In genomic region chr11:67315325-67315909, GRCh38 we compare ENCODE assay signal across 19 cellular contexts. TPM values are rescaled to one million over a fixed set of nuclear protein-coding genes. Genes with fewer than 3 reads are reported as not detected.
A peak's percentile ranks its signal among the peaks of the same experiment; 100 is the strongest.
DNase-seq lines count a peak whose midpoint lies in the region; ATAC-seq and TF ChIP-seq lines count a peak whose summit lies in the region.
"Had no signal": no experiment of that assay in that cellular context is flagged by ENCODE, and none has a peak within 500 bp of the region (broad histone marks: within the 10 kb centered on the region; RNA-seq: fewer than 3 reads in every experiment).

No MANE protein-coding gene starts in this region.

- TF ChIP-seq CTCF in nephron (IDR thresholded peaks at IDR 0.05; ENCODE audit: unreplicated experiment in 3 of 3), result no peak
- no peak for TF ChIP-seq CTCF in PC-3 (conservative IDR thresholded peaks at IDR 0.05; ENCODE audit: low read depth, low read length)

- H3K36me3 ChIP-seq in CD8-positive, alpha-beta memory T cell (ENCODE audit: insufficient read depth, low read length), result no peaks in the 10 kb centered on the region
- no peaks in the 10 kb centered on the region for H3K36me3 ChIP-seq in PC-3 (ENCODE audit: low read depth, low read length)

- POLR2A ChIA-PET in CD8-positive, alpha-beta memory T cell (lab: Charles Lee), result interaction anchor here (0.6 to 3.5 kb wide), 5 partner anchors 27 to 75 kb away, joined by 3 to 27 read pairs (median 3); partner anchors contain the start of gene ANKRD13D
- POLR2A ChIA-PET in PC-3 (lab: Charles Lee; ENCODE audit: unreplicated experiment), result interaction anchor here (0.6 kb wide), 1 partner anchor 150 kb away, joined by 3 read pairs; no protein-coding TSS in a partner anchor

- H3K27me3 Mint-ChIP-seq in CD8-positive, alpha-beta memory T cell, result peaks cover 0 to 4% of the 10 kb centered on the region in 2 donors
- peaks cover 4% of the 10 kb centered on the region for H3K27me3 Mint-ChIP-seq in activated T-helper 1 cell treated with anti-CD3 and anti-CD28 coated beads, Interleukin-12 subunit alpha, Interleukin-12 subunit beta, Interleukin-2, Interleukin-4 antibody, amounts not matched to agents 30 ng/mL and 10 ng/mL and 1 ng/mL, durations not matched to agents 14 hours and 24 hours and 36 hours (ENCODE audit: insufficient read depth)
- peaks cover 8% of the 10 kb centered on the region for H3K27me3 Mint-ChIP-seq in nephron (ENCODE audit: low read depth)

- no peak overlapping the region for H3K4me2 ChIP-seq in PC-3 (ENCODE audit: low read length)

- H3K9me3 ChIP-seq in CD8-positive, alpha-beta memory T cell (ENCODE audit: low read length), result no peaks in the 10 kb centered on the region
- H3K9me3 ChIP-seq in PC-3 (ENCODE audit: low read length), result no peaks in the 10 kb centered on the region
- H3K9me3 ChIP-seq: ascending aorta, thoracic aorta had no signal

- no peak overlapping the region for H2AFZ ChIP-seq in PC-3 (ENCODE audit: low read length)

- CTCF ChIA-PET in CD8-positive, alpha-beta memory T cell (lab: Charles Lee), result interaction anchor here (1.0 to 7.2 kb wide), 6 partner anchors 12 to 62 kb away, joined by 3 to 94 read pairs (median 4); partner anchors contain the start of genes ANKRD13D, GRK2 and SSH3
- CTCF ChIA-PET in PC-3 (lab: Charles Lee), result no interaction called here

- H3K4me1 ChIP-seq in CD8-positive, alpha-beta memory T cell (ENCODE audit: insufficient read depth, low read length), result peaks cover 34% of the 10 kb centered on the region
- peaks cover 35% of the 10 kb centered on the region for H3K4me1 ChIP-seq in PC-3 (ENCODE audit: insufficient read depth, low read length)

- no peak overlapping the region for H3K4me3 ChIP-seq in CD8-positive, alpha-beta memory T cell (ENCODE audit: low read length)
- H3K4me3 ChIP-seq in PC-3 (ENCODE audit: low read length), result no peak overlapping the region
- H3K4me3 ChIP-seq: ascending aorta, lung, thoracic aorta had no signal

- peak; percentile 46 for DNase-seq in NCI-H2196 (lab: John Stamatoyannopoulos, UW; ENCODE audit: unreplicated experiment)
- DNase-seq in NCI-H2196 treated with DMSO at 0.1 percent for 48 hours (lab: John Stamatoyannopoulos, UW; ENCODE audit: unreplicated experiment), result no peak
- DNase-seq in CD8-positive, alpha-beta memory T cell, result no peak
- no peak for DNase-seq in activated T-helper 1 cell treated with anti-CD3 and anti-CD28 coated beads, Interleukin-12 subunit alpha, Interleukin-12 subunit beta, Interleukin-2, Interleukin-4 antibody, amounts not matched to agents 30 ng/mL and 10 ng/mL and 1 ng/mL, durations not matched to agents 14 hours and 24 hours and 36 hours (ENCODE audit: low spot score)
- no peak for DNase-seq in PC-3
- no peak for DNase-seq in COR-L47 (lab: John Stamatoyannopoulos, UW)
- DNase-seq: cortex of kidney; MM.1S; NCI-H1930; NCI-H748 treated with DMSO at 0.1 percent for 48 hours; stimulated activated CD4-positive, alpha-beta T cell treated with anti-CD3 and anti-CD28 coated beads, Interleukin-1b, Interleukin-23, amount 100 ng/mL, for 48 hours had no signal

- H3K36me3 Mint-ChIP-seq in CD8-positive, alpha-beta memory T cell, result peaks cover 0 to 6% (median 0%) of the 10 kb centered on the region in 3 donors
- H3K36me3 Mint-ChIP-seq in activated T-helper 1 cell treated with anti-CD3 and anti-CD28 coated beads, Interleukin-12 subunit alpha, Interleukin-12 subunit beta, Interleukin-2, Interleukin-4 antibody, amounts not matched to agents 30 ng/mL and 10 ng/mL and 1 ng/mL, durations not matched to agents 14 hours and 24 hours and 36 hours (ENCODE audit: low read depth), result peaks cover 4% of the 10 kb centered on the region
- no peaks in the 10 kb centered on the region for H3K36me3 Mint-ChIP-seq in nephron (ENCODE audit: low read depth)

- intact Hi-C loops in activated T-helper 1 cell treated with anti-CD3 and anti-CD28 coated beads, Interleukin-12 subunit alpha, Interleukin-12 subunit beta, Interleukin-2, Interleukin-4 antibody, amounts not matched to agents 30 ng/mL and 10 ng/mL and 1 ng/mL, durations not matched to agents 14 hours and 24 hours and 36 hours (cut with micrococcal nuclease), result no loop called here
- intact Hi-C loops in PC-3 (cut with micrococcal nuclease), result loop anchor here (5.0 kb wide), 1 partner anchor 233 kb away; no protein-coding TSS in a partner anchor

- no peak overlapping the region for H3K27ac ChIP-seq in CD8-positive, alpha-beta memory T cell (ENCODE audit: low read depth, low read length)
- H3K27ac ChIP-seq in PC-3 (ENCODE audit: low read length), result no peak overlapping the region
- H3K27ac ChIP-seq: ascending aorta, thoracic aorta had no signal

- H3K9me3 Mint-ChIP-seq in CD8-positive, alpha-beta memory T cell, result no peaks in the 10 kb centered on the region
- no peaks in the 10 kb centered on the region for H3K9me3 Mint-ChIP-seq in activated T-helper 1 cell treated with anti-CD3 and anti-CD28 coated beads, Interleukin-12 subunit alpha, Interleukin-12 subunit beta, Interleukin-2, Interleukin-4 antibody, amounts not matched to agents 30 ng/mL and 10 ng/mL and 1 ng/mL, durations not matched to agents 14 hours and 24 hours and 36 hours
- H3K9me3 Mint-ChIP-seq in nephron, result no peaks in the 10 kb centered on the region

- no peak overlapping the region for H3K9ac ChIP-seq in PC-3 (ENCODE audit: low read length)

- H3K27me3 ChIP-seq in CD8-positive, alpha-beta memory T cell (ENCODE audit: insufficient read depth, low read length, poor library complexity, severe bottlenecking), result no peaks in the 10 kb centered on the region
- H3K27me3 ChIP-seq in PC-3 (ENCODE audit: low read length), result no peaks in the 10 kb centered on the region
- H3K27me3 ChIP-seq: ascending aorta had no signal

- BruUV-seq in PC-3 (replicated peaks; lab: Mats Ljungman, UMichigan), result no TSS peak

- ATAC-seq in PC-3 (no peak), HG03175 (IDR thresholded peaks at IDR 0.05; ENCODE audit: unreplicated experiment) (no peak)
- ATAC-seq: esophagus mucosa, sciatic nerve had no signal

- H3K4me1 Mint-ChIP-seq in CD8-positive, alpha-beta memory T cell, result peaks cover 40 to 64% (median 54%) of the 10 kb centered on the region in 3 donors
- peaks cover 41% of the 10 kb centered on the region for H3K4me1 Mint-ChIP-seq in activated T-helper 1 cell treated with anti-CD3 and anti-CD28 coated beads, Interleukin-12 subunit alpha, Interleukin-12 subunit beta, Interleukin-2, Interleukin-4 antibody, amounts not matched to agents 30 ng/mL and 10 ng/mL and 1 ng/mL, durations not matched to agents 14 hours and 24 hours and 36 hours (ENCODE audit: low read depth)
- H3K4me1 Mint-ChIP-seq in nephron, result peaks cover 9% of the 10 kb centered on the region

- peaks cover 5% of the 10 kb centered on the region for H3F3A ChIP-seq in PC-3 (ENCODE audit: low read length, unreplicated experiment)

- H3K9me2 ChIP-seq in PC-3 (replicated peaks; ENCODE audit: low read length), result no peaks in the 10 kb centered on the region

- H3K79me2 ChIP-seq in PC-3 (ENCODE audit: low read length), result peaks cover 21% of the 10 kb centered on the region

- H3K4me3 Mint-ChIP-seq in CD8-positive, alpha-beta memory T cell, result peak overlapping the region; percentile 44 to 86 (median 55)
- H3K4me3 Mint-ChIP-seq in activated T-helper 1 cell treated with anti-CD3 and anti-CD28 coated beads, Interleukin-12 subunit alpha, Interleukin-12 subunit beta, Interleukin-2, Interleukin-4 antibody, amounts not matched to agents 30 ng/mL and 10 ng/mL and 1 ng/mL, durations not matched to agents 14 hours and 24 hours and 36 hours, result peak overlapping the region; percentile 77
- peak overlapping the region; percentile 65 to 81 (median 80) for H3K4me3 Mint-ChIP-seq in nephron

- no peaks in the 10 kb centered on the region for H4K20me1 ChIP-seq in PC-3 (ENCODE audit: low read length)

- peak overlapping the region in 6 of 8 donors; percentile 55 to 91 (median 74) for H3K27ac Mint-ChIP-seq in CD8-positive, alpha-beta memory T cell
- H3K27ac Mint-ChIP-seq in activated T-helper 1 cell treated with anti-CD3 and anti-CD28 coated beads, Interleukin-12 subunit alpha, Interleukin-12 subunit beta, Interleukin-2, Interleukin-4 antibody, amounts not matched to agents 30 ng/mL and 10 ng/mL and 1 ng/mL, durations not matched to agents 14 hours and 24 hours and 36 hours, result no peak overlapping the region
- H3K27ac Mint-ChIP-seq in nephron, result peak overlapping the region in 1 of 3 experiments; percentile 55

RNA-seq across cellular contexts. Expression of gene SSH3, which starts 12.1 kb away (rescaled TPM):
- 10 to 100 TPM in 1 of 2 experiments, 1 to 10 TPM in 1; 8.4 to 10.6 TPM for total RNA-seq in CD8-positive, alpha-beta memory T cell
- polyA plus RNA-seq in CD8-positive, alpha-beta memory T cell, result 3.5 TPM
- 9.2 and 9.4 TPM in 2 replicates for total RNA-seq in activated T-helper 1 cell treated with anti-CD3 and anti-CD28 coated beads, Interleukin-12 subunit alpha, Interleukin-12 subunit beta, Interleukin-2, Interleukin-4 antibody, amounts not matched to agents 30 ng/mL and 10 ng/mL and 1 ng/mL, durations not matched to agents 14 hours and 24 hours and 36 hours
- total RNA-seq in PC-3 (2014; rRNA removed), result 35.1 and 52.4 TPM in 2 replicates

RNA-seq across cellular contexts. Expression of gene ANKRD13D, which starts 26.3 kb away (rescaled TPM):
- 10 to 100 TPM; 84.9 to 90.1 TPM for total RNA-seq in CD8-positive, alpha-beta memory T cell
- 23.9 TPM for polyA plus RNA-seq in CD8-positive, alpha-beta memory T cell
- 124 and 129 TPM in 2 replicates for total RNA-seq in activated T-helper 1 cell treated with anti-CD3 and anti-CD28 coated beads, Interleukin-12 subunit alpha, Interleukin-12 subunit beta, Interleukin-2, Interleukin-4 antibody, amounts not matched to agents 30 ng/mL and 10 ng/mL and 1 ng/mL, durations not matched to agents 14 hours and 24 hours and 36 hours
- 58.9 and 63.9 TPM in 2 replicates for total RNA-seq in PC-3 (2014; rRNA removed)

RNA-seq across cellular contexts. Expression of gene POLD4, which starts 37.9 kb away (rescaled TPM):
- 10 to 100 TPM; 32.3 to 37.8 TPM for total RNA-seq in CD8-positive, alpha-beta memory T cell
- polyA plus RNA-seq in CD8-positive, alpha-beta memory T cell, result 91.2 TPM
- total RNA-seq in activated T-helper 1 cell treated with anti-CD3 and anti-CD28 coated beads, Interleukin-12 subunit alpha, Interleukin-12 subunit beta, Interleukin-2, Interleukin-4 antibody, amounts not matched to agents 30 ng/mL and 10 ng/mL and 1 ng/mL, durations not matched to agents 14 hours and 24 hours and 36 hours, result 36.7 and 39.8 TPM in 2 replicates
- 78.5 and 81.5 TPM in 2 replicates for total RNA-seq in PC-3 (2014; rRNA removed)

RNA-seq across cellular contexts. Expression of gene GRK2, which starts 49.1 kb away (rescaled TPM):
- 100 to 1,000 TPM; 237 to 246 TPM for total RNA-seq in CD8-positive, alpha-beta memory T cell
- polyA plus RNA-seq in CD8-positive, alpha-beta memory T cell, result 69.9 TPM
- total RNA-seq in activated T-helper 1 cell treated with anti-CD3 and anti-CD28 coated beads, Interleukin-12 subunit alpha, Interleukin-12 subunit beta, Interleukin-2, Interleukin-4 antibody, amounts not matched to agents 30 ng/mL and 10 ng/mL and 1 ng/mL, durations not matched to agents 14 hours and 24 hours and 36 hours, result 249 and 250 TPM in 2 replicates
- 103 TPM in 2 replicates for total RNA-seq in PC-3 (2014; rRNA removed)

RNA-seq across cellular contexts. Expression of gene CLCF1, which starts 58.0 kb away (rescaled TPM):
- total RNA-seq in CD8-positive, alpha-beta memory T cell, result 1 to 10 TPM; 3.5 to 4.2 TPM
- 4.6 TPM for polyA plus RNA-seq in CD8-positive, alpha-beta memory T cell
- 0.64 and 0.73 TPM in 2 replicates for total RNA-seq in activated T-helper 1 cell treated with anti-CD3 and anti-CD28 coated beads, Interleukin-12 subunit alpha, Interleukin-12 subunit beta, Interleukin-2, Interleukin-4 antibody, amounts not matched to agents 30 ng/mL and 10 ng/mL and 1 ng/mL, durations not matched to agents 14 hours and 24 hours and 36 hours
- 48.3 and 63.5 TPM in 2 replicates for total RNA-seq in PC-3 (2014; rRNA removed)
- polyA plus RNA-seq: neural cell had no signal
